ENCODE assay signal across 1 cellular context in genomic region chr12:4648499-4649357, GRCh38.
TF ChIP-seq lines count a peak whose summit lies in the region.

AKAP3 (minus strand) TSS chr12:4649051; CDS start chr12:4638196, 10,855 bp downstream.
NDUFA9 (plus strand) TSS chr12:4649114; CDS start chr12:4649127, 13 bp downstream.

TF ChIP-seq in K562, 482 proteins besides CTCF, POLR2A, EP300 and RAD21 (continued from another document and continues in another):
- TF ChIP-seq, protein P1, sequence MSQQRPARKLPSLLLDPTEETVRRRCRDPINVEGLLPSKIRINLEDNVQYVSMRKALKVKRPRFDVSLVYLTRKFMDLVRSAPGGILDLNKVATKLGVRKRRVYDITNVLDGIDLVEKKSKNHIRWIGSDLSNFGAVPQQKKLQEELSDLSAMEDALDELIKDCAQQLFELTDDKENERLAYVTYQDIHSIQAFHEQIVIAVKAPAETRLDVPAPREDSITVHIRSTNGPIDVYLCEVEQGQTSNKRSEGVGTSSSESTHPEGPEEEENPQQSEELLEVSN (IDR thresholded peaks at IDR 0.05; ENCODE audit: borderline replicate concordance in 1 of 2, extremely low read depth in 1 of 2, insufficient read depth in 1 of 2, insufficient read length in 1 of 2, low read depth in 1 of 2, low read length in 1 of 2, poor library complexity in 1 of 2, severe bottlenecking in 1 of 2) = peak in 1 of 2 experiments; percentile 54
- peak; percentile 83 for TF ChIP-seq TAF9B (IDR thresholded peaks at IDR 0.05; ENCODE audit: partially characterized antibody)
- peak in 1 of 2 experiments; percentile 46; a peak in 1 of 4 replicates for TF ChIP-seq RCOR1 (IDR thresholded peaks at IDR 0.05; ENCODE audit: borderline replicate concordance in 1 of 2, low read depth in 2 of 2, low read length in 2 of 2)
- TF ChIP-seq ZNF384 (IDR thresholded peaks at IDR 0.05; ENCODE audit: low read depth, low read length) = no peak
- peak; percentile 94 for TF ChIP-seq PRDM10 (IDR thresholded peaks at IDR 0.05; ENCODE audit: partially characterized antibody)
- no peak for TF ChIP-seq ZNF740 (CRISPR knock-in tag; IDR thresholded peaks at IDR 0.05)
- TF ChIP-seq ZNF740 (tag; IDR thresholded peaks at IDR 0.05) = no peak
- TF ChIP-seq SIX5 (IDR thresholded peaks at IDR 0.05; ENCODE audit: borderline replicate concordance in 1 of 2, insufficient read depth in 1 of 2, low read depth in 1 of 2, low read length in 2 of 2) = peak; percentile 8 to 16; a peak in 1 of 4 replicates
- peak; percentile 84 for TF ChIP-seq POLR2G (IDR thresholded peaks at IDR 0.05; ENCODE audit: low read depth, low read length)
- no peak for TF ChIP-seq BDP1 (IDR thresholded peaks at IDR 0.05; ENCODE audit: insufficient read depth, insufficient read length)
- TF ChIP-seq ATF3 (IDR thresholded peaks at IDR 0.05) = no peak
- TF ChIP-seq ATF3 (CRISPR knock-in tag; conservative IDR thresholded peaks at IDR 0.05) = no peak
- peak; percentile 86 for TF ChIP-seq SUPT5H (IDR thresholded peaks at IDR 0.05)
- TF ChIP-seq CXXC5 (CRISPR knock-in tag; IDR thresholded peaks at IDR 0.05) = peak; percentile 43; the same call in 1 of the 2 replicates
- peak; percentile 83 for TF ChIP-seq KDM5B (IDR thresholded peaks at IDR 0.05; ENCODE audit: insufficient replicate concordance, low read depth, low read length)
- peak; percentile 78 for TF ChIP-seq POLR2AphosphoS5 (IDR thresholded peaks at IDR 0.05; ENCODE audit: control insufficient read depth, insufficient read depth, low read depth, low read length)
- peak; percentile 48; the same call in 1 of the 2 replicates for TF ChIP-seq MYC (IDR thresholded peaks at IDR 0.05; ENCODE audit: low read depth, low read length)
- no peak for TF ChIP-seq MYC (CRISPR knock-in tag; IDR thresholded peaks at IDR 0.05; ENCODE audit: borderline replicate concordance, low read depth)
- TF ChIP-seq ERF (CRISPR knock-in tag; IDR thresholded peaks at IDR 0.05) = 0 out of 2 replicates have a peak, but pooled peaks have one; percentile 35
- peak; percentile 9 for TF ChIP-seq BRD9 (IDR thresholded peaks at IDR 0.05; ENCODE audit: low read depth, partially characterized antibody)
- TF ChIP-seq KLF16 (IDR thresholded peaks at IDR 0.05) = 0 out of 2 replicates have a peak, but pooled peaks have one; percentile 52
- TF ChIP-seq GTF2F1 (IDR thresholded peaks at IDR 0.05; ENCODE audit: low read depth, low read length) = no peak
- peak; percentile 66; the same call in 1 of the 2 replicates for TF ChIP-seq EP400 (IDR thresholded peaks at IDR 0.05)
- TF ChIP-seq, protein P2, sequence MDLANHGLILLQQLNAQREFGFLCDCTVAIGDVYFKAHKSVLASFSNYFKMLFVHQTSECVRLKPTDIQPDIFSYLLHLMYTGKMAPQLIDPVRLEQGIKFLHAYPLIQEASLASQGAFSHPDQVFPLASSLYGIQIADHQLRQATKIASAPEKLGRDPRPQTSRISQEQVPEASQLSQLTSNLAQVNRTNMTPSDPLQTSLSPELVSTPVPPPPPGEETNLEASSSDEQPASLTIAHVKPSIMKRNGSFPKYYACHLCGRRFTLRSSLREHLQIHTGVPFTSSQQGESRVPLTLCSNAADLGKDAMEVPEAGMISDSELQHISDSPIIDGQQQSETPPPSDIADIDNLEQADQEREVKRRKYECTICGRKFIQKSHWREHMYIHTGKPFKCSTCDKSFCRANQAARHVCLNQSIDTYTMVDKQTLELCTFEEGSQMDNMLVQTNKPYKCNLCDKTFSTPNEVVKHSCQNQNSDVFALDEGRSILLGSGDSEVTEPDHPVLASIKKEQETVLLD (IDR thresholded peaks at IDR 0.05) = no peak
- peak; percentile 33; the same call in 1 of the 2 replicates for TF ChIP-seq NFIC (IDR thresholded peaks at IDR 0.05)
- TF ChIP-seq, protein P3, sequence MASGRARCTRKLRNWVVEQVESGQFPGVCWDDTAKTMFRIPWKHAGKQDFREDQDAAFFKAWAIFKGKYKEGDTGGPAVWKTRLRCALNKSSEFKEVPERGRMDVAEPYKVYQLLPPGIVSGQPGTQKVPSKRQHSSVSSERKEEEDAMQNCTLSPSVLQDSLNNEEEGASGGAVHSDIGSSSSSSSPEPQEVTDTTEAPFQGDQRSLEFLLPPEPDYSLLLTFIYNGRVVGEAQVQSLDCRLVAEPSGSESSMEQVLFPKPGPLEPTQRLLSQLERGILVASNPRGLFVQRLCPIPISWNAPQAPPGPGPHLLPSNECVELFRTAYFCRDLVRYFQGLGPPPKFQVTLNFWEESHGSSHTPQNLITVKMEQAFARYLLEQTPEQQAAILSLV (tag; IDR thresholded peaks at IDR 0.05) = no peak
- TF ChIP-seq CSDE1 (IDR thresholded peaks at IDR 0.05) = peak in 1 of 2 experiments; percentile 35; a peak in 1 of 4 replicates
- peak; percentile 45; the same call in 1 of the 2 replicates for TF ChIP-seq ZNF197 (CRISPR knock-in tag; IDR thresholded peaks at IDR 0.05; ENCODE audit: low read depth)
- no peak for TF ChIP-seq FOXO4 (CRISPR knock-in tag; IDR thresholded peaks at IDR 0.05)
- TF ChIP-seq MTA3 (IDR thresholded peaks at IDR 0.05; ENCODE audit: borderline replicate concordance) = peak; percentile 96
- TF ChIP-seq ZNF764 (CRISPR knock-in tag; IDR thresholded peaks at IDR 0.05; ENCODE audit: low read depth) = no peak
- TF ChIP-seq, protein P4, sequence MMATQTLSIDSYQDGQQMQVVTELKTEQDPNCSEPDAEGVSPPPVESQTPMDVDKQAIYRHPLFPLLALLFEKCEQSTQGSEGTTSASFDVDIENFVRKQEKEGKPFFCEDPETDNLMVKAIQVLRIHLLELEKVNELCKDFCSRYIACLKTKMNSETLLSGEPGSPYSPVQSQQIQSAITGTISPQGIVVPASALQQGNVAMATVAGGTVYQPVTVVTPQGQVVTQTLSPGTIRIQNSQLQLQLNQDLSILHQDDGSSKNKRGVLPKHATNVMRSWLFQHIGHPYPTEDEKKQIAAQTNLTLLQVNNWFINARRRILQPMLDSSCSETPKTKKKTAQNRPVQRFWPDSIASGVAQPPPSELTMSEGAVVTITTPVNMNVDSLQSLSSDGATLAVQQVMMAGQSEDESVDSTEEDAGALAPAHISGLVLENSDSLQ (IDR thresholded peaks at IDR 0.05) = no peak; the same call in 1 of the 2 replicates
- TF ChIP-seq, protein P5, sequence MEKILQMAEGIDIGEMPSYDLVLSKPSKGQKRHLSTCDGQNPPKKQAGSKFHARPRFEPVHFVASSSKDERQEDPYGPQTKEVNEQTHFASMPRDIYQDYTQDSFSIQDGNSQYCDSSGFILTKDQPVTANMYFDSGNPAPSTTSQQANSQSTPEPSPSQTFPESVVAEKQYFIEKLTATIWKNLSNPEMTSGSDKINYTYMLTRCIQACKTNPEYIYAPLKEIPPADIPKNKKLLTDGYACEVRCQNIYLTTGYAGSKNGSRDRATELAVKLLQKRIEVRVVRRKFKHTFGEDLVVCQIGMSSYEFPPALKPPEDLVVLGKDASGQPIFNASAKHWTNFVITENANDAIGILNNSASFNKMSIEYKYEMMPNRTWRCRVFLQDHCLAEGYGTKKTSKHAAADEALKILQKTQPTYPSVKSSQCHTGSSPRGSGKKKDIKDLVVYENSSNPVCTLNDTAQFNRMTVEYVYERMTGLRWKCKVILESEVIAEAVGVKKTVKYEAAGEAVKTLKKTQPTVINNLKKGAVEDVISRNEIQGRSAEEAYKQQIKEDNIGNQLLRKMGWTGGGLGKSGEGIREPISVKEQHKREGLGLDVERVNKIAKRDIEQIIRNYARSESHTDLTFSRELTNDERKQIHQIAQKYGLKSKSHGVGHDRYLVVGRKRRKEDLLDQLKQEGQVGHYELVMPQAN (IDR thresholded peaks at IDR 0.05; ENCODE audit: borderline replicate concordance) = no peak
- TF ChIP-seq ZNF143 (CRISPR knock-in tag; IDR thresholded peaks at IDR 0.05) = peak; percentile 79
- no peak for TF ChIP-seq BRCA1 (IDR thresholded peaks at IDR 0.05)
- no peak for TF ChIP-seq BRCA1 (CRISPR knock-in tag; IDR thresholded peaks at IDR 0.05)
- peak; percentile 68 for TF ChIP-seq HCFC1 (IDR thresholded peaks at IDR 0.05; ENCODE audit: low read depth, low read length)
- TF ChIP-seq TBP (optimal IDR thresholded peaks at IDR 0.05; ENCODE audit: low read depth, low read length) = peak; percentile 88
- TF ChIP-seq ZNF76 (CRISPR knock-in tag; IDR thresholded peaks at IDR 0.05; ENCODE audit: borderline replicate concordance) = no peak
- TF ChIP-seq COPS2 (conservative IDR thresholded peaks at IDR 0.05) = no peak
- TF ChIP-seq MYBL2 (IDR thresholded peaks at IDR 0.05; ENCODE audit: low read depth) = no peak
- TF ChIP-seq MYBL2 (CRISPR knock-in tag; IDR thresholded peaks at IDR 0.05; ENCODE audit: borderline replicate concordance) = no peak
- TF ChIP-seq, protein P6, sequence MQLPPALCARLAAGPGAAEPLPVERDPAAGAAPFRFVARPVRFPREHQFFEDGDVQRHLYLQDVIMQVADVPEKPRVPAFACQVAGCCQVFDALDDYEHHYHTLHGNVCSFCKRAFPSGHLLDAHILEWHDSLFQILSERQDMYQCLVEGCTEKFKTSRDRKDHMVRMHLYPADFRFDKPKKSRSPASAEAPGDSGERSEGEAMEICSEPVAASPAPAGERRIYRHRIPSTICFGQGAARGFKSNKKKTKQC (CRISPR knock-in tag; IDR thresholded peaks at IDR 0.05) = 0 out of 2 replicates have a peak, but pooled peaks have one; percentile 25
- peak; percentile 84 for TF ChIP-seq PHF8 (IDR thresholded peaks at IDR 0.05; ENCODE audit: borderline replicate concordance, low read length)
- peak; percentile 59 for TF ChIP-seq PML (IDR thresholded peaks at IDR 0.05; ENCODE audit: low read length)
- TF ChIP-seq TOE1 (IDR thresholded peaks at IDR 0.05; ENCODE audit: borderline replicate concordance) = 0 out of 2 replicates have a peak, but pooled peaks have one; percentile 56
- no peak for TF ChIP-seq TOE1 (CRISPR knock-in tag; IDR thresholded peaks at IDR 0.05; ENCODE audit: borderline replicate concordance, low read depth)
- 0 out of 2 replicates have a peak, but pooled peaks have one; percentile 32 for TF ChIP-seq MBD2 (IDR thresholded peaks at IDR 0.05; ENCODE audit: borderline replicate concordance, low read depth)
